20 cellular contexts compared by ENCODE assay signal in genomic region chr6:124993327-124993726, GRCh38. TPM values are rescaled to one million over a fixed set of nuclear protein-coding genes. Genes with fewer than 3 reads are reported as not detected.
DNase-seq lines count a peak whose midpoint lies in the region; ATAC-seq and TF ChIP-seq lines count a peak whose summit lies in the region.
"Had no signal": no experiment of that assay in that cellular context is flagged by ENCODE, and none has a peak within 500 bp of the region (broad histone marks: within the 10 kb centered on the region; RNA-seq: fewer than 3 reads in every experiment).

No MANE protein-coding gene starts in this region.

- no peaks in the 10 kb centered on the region for H3K27me3 Mint-ChIP-seq in WTC11 (ENCODE audit: low read depth)
- H3K27me3 Mint-ChIP-seq in activated CD4-positive, alpha-beta memory T cell treated with anti-CD3 and anti-CD28 coated beads, Interleukin-2, amount 10 ng/mL, durations not matched to agents 7 days and 5 days: no peaks in the 10 kb centered on the region

- no peak for TF ChIP-seq CTCF in WTC11 (IDR thresholded peaks at IDR 0.05)

- POLR2A ChIA-PET in WTC11 (lab: Charles Lee): interaction anchor here (0.6 kb wide), 1 partner anchor 412 kb away, joined by 4 read pairs; no protein-coding TSS in a partner anchor
- POLR2A ChIA-PET in activated CD4-positive, alpha-beta memory T cell treated with anti-CD3 and anti-CD28 coated beads, Interleukin-2, amount 10 ng/mL, durations not matched to agents 7 days and 5 days (lab: Charles Lee): no interaction called here

- H3K4me1 Mint-ChIP-seq in WTC11: peaks cover 21% of the 10 kb centered on the region
- no peaks in the 10 kb centered on the region for H3K4me1 Mint-ChIP-seq in activated CD4-positive, alpha-beta memory T cell treated with anti-CD3 and anti-CD28 coated beads, Interleukin-2, amount 10 ng/mL, durations not matched to agents 7 days and 5 days

- CTCF ChIA-PET in WTC11 (lab: Charles Lee): no interaction called here
- CTCF ChIA-PET in activated CD4-positive, alpha-beta memory T cell treated with anti-CD3 and anti-CD28 coated beads, Interleukin-2, amount 10 ng/mL, durations not matched to agents 7 days and 5 days (lab: Charles Lee): no interaction called here

- H3K4me3 Mint-ChIP-seq in WTC11: no peak overlapping the region
- H3K4me3 Mint-ChIP-seq in activated CD4-positive, alpha-beta memory T cell treated with anti-CD3 and anti-CD28 coated beads, Interleukin-2, amount 10 ng/mL, durations not matched to agents 7 days and 5 days: no peak overlapping the region

- peaks cover under 1% of the 10 kb centered on the region; the same call in 1 of the 2 replicates for H3K36me3 Mint-ChIP-seq in WTC11
- no peaks in the 10 kb centered on the region for H3K36me3 Mint-ChIP-seq in activated CD4-positive, alpha-beta memory T cell treated with anti-CD3 and anti-CD28 coated beads, Interleukin-2, amount 10 ng/mL, durations not matched to agents 7 days and 5 days (ENCODE audit: low read depth)

- ATAC-seq in WTC11: peak; percentile 32; the same call in 1 of the 2 replicates
- ATAC-seq in left lobe of liver: peak; percentile 34
- ATAC-seq in sciatic nerve: peak; percentile 50
- no peak for ATAC-seq in HG03442 (IDR thresholded peaks at IDR 0.05; ENCODE audit: unreplicated experiment)

- H3K27ac Mint-ChIP-seq in WTC11: peak overlapping the region; percentile 8
- H3K27ac Mint-ChIP-seq in activated CD4-positive, alpha-beta memory T cell treated with anti-CD3 and anti-CD28 coated beads, Interleukin-2, amount 10 ng/mL, durations not matched to agents 7 days and 5 days: no peak overlapping the region

- DNase-seq in NCI-H146 (lab: John Stamatoyannopoulos, UW) (peak; percentile 35), WTC11 (ENCODE audit: low spot score) (no peak), left lobe of liver (ENCODE audit: low spot score) (no peak), sciatic nerve (ENCODE audit: low spot score) (no peak), DMS153 treated with DMSO at 0.1 percent for 48 hours (lab: John Stamatoyannopoulos, UW; ENCODE audit: unreplicated experiment) (no peak), head of caudate nucleus (no peak)
- DNase-seq in activated CD4-positive, alpha-beta memory T cell treated with anti-CD3 and anti-CD28 coated beads, Interleukin-2, amount 10 ng/mL, durations not matched to agents 7 days and 5 days: no peak
- DNase-seq: AML-193, DMS79, MM.1S, NCI-H1092, NCI-H1436 treated with DMSO at 0.1 percent for 48 hours, NCI-H2081, NCI-H2171 treated with DMSO at 0.1 percent for 48 hours, NCI-H510A treated with DMSO at 0.1 percent for 48 hours, NCI-H82, OCI-M1, SHP77 treated with DMSO at 0.1 percent for 48 hours, SK-N-SH had no signal

- H3K9me3 Mint-ChIP-seq in WTC11: peaks cover 1% of the 10 kb centered on the region; the same call in 1 of the 2 replicates
- no peaks in the 10 kb centered on the region for H3K9me3 Mint-ChIP-seq in activated CD4-positive, alpha-beta memory T cell treated with anti-CD3 and anti-CD28 coated beads, Interleukin-2, amount 10 ng/mL, durations not matched to agents 7 days and 5 days

- intact Hi-C loops in sciatic nerve (cut with DNase I): no loop called here
- intact Hi-C loops in head of caudate nucleus (cut with DNase I): no loop called here

TF ChIP-seq in WTC11, 78 proteins besides CTCF, POLR2A, EP300 and RAD21:
- TF ChIP-seq ZMAT4 (CRISPR knock-in tag; IDR thresholded peaks at IDR 0.05) (no peak), IRF2 (CRISPR knock-in tag; IDR thresholded peaks at IDR 0.05; ENCODE audit: borderline replicate concordance, low read depth) (no peak), TP53 (CRISPR knock-in tag; IDR thresholded peaks at IDR 0.05) (no peak), NR2C2 (CRISPR knock-in tag; IDR thresholded peaks at IDR 0.05) (no peak), ELF4 (CRISPR knock-in tag; IDR thresholded peaks at IDR 0.05; ENCODE audit: low read depth) (no peak), ZNF425 (CRISPR knock-in tag; conservative IDR thresholded peaks at IDR 0.05) (no peak), USF2 (CRISPR knock-in tag; IDR thresholded peaks at IDR 0.05) (no peak)
- TF ChIP-seq, protein P1, sequence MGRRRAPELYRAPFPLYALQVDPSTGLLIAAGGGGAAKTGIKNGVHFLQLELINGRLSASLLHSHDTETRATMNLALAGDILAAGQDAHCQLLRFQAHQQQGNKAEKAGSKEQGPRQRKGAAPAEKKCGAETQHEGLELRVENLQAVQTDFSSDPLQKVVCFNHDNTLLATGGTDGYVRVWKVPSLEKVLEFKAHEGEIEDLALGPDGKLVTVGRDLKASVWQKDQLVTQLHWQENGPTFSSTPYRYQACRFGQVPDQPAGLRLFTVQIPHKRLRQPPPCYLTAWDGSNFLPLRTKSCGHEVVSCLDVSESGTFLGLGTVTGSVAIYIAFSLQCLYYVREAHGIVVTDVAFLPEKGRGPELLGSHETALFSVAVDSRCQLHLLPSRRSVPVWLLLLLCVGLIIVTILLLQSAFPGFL (CRISPR knock-in tag; IDR thresholded peaks at IDR 0.05; ENCODE audit: borderline replicate concordance): no peak

RNA-seq across cellular contexts. Expression of gene RNF217, which starts 31.1 kb away (rescaled TPM):
- total RNA-seq in WTC11 (2021) (7.4 to 12.2 TPM (median 11.0 TPM) in 3 replicates), left lobe of liver (25.0 TPM), sciatic nerve (43.5 TPM)
- total RNA-seq in activated CD4-positive, alpha-beta memory T cell treated with anti-CD3 and anti-CD28 coated beads, Interleukin-2, amount 10 ng/mL, durations not matched to agents 7 days and 5 days: 1 to 10 TPM; 1.1 to 2.0 TPM
